Comparison of ENCODE assay signal across 1 cellular context in genomic region chr15:98525625-98526024, GRCh38.
TF ChIP-seq lines count a peak whose summit lies in the region.

No MANE protein-coding gene starts in this region.

TF ChIP-seq in HEK293, 187 proteins besides CTCF, POLR2A, EP300 and RAD21 (continued from another document):
- TF ChIP-seq ZNF148 (tag by site-specific recombination; IDR thresholded peaks at IDR 0.05; ENCODE audit: borderline replicate concordance) (no peak), ZNF596 (tag by site-specific recombination; IDR thresholded peaks at IDR 0.05) (no peak), ZNF423 (tag by site-specific recombination; IDR thresholded peaks at IDR 0.05) (no peak), ZNF639 (tag by site-specific recombination; IDR thresholded peaks at IDR 0.05) (no peak)
